ENCODE assay signal across 1 cellular context in genomic region chr12:117362391-117362790, GRCh38.
TF ChIP-seq lines count a peak whose summit lies in the region.

No MANE protein-coding gene starts in this region.

TF ChIP-seq in H1, 55 proteins besides CTCF, POLR2A, EP300 and RAD21:
- no peak for TF ChIP-seq KDM1A (IDR thresholded peaks at IDR 0.05; ENCODE audit: borderline replicate concordance, low read length)
- TF ChIP-seq POLR2AphosphoS5 (IDR thresholded peaks at IDR 0.05; ENCODE audit: low read depth, low read length), result no peak
- TF ChIP-seq YY1 (IDR thresholded peaks at IDR 0.05; ENCODE audit: low read depth, low read length), result no peak
